ENCODE assay signal across 8 cellular contexts in genomic region chr15:89088605-89089315, GRCh38. TPM values are rescaled to one million over a fixed set of nuclear protein-coding genes. Genes with fewer than 3 reads are reported as not detected.
DNase-seq lines count a peak whose midpoint lies in the region; ATAC-seq and TF ChIP-seq lines count a peak whose summit lies in the region.

No MANE protein-coding gene starts in this region.

- H3K27me3 ChIP-seq in cardiac muscle cell (no peaks in the 10 kb centered on the region), rectal smooth muscle tissue (ENCODE audit: control insufficient read depth, insufficient read depth, low read length) (no peaks in the 10 kb centered on the region)

- H3K9me3 ChIP-seq in cardiac muscle cell (ENCODE audit: low read depth) = no peaks in the 10 kb centered on the region

- peak; percentile 2 for ATAC-seq in HG02885 (IDR thresholded peaks at IDR 0.05; ENCODE audit: poor library complexity, unreplicated experiment)

- H3K4me1 ChIP-seq in cardiac muscle cell (ENCODE audit: low read depth) = peaks cover 63% of the 10 kb centered on the region
- H3K4me1 ChIP-seq in rectal smooth muscle tissue (ENCODE audit: control insufficient read depth, insufficient read depth, low read length) = peaks cover 53% of the 10 kb centered on the region

- DNase-seq in NCI-H524 (lab: John Stamatoyannopoulos, UW) = peak; percentile 18 to 21
- DNase-seq in NCI-H524 treated with DMSO at 0.1 percent for 48 hours (lab: John Stamatoyannopoulos, UW) = no peak
- peak; percentile 31 to 32 for DNase-seq in cardiac muscle cell (ENCODE audit: low read depth in 1 of 2, low spot score in 1 of 2)
- no peak for DNase-seq in NCI-H2227 (lab: John Stamatoyannopoulos, UW; ENCODE audit: unreplicated experiment)
- DNase-seq in GM19238 (ENCODE audit: insufficient read length, low spot score) = no peak

- H3K9ac ChIP-seq in rectal smooth muscle tissue (ENCODE audit: low read length) = peak overlapping the region; percentile 70

- peak overlapping the region; percentile 90 for H3K4me3 ChIP-seq in cardiac muscle cell
- H3K4me3 ChIP-seq in rectal smooth muscle tissue (ENCODE audit: low read length) = peak overlapping the region; percentile 86

- TF ChIP-seq CTCF in VCaP (conservative IDR thresholded peaks at IDR 0.05) (no peak), cardiac muscle cell (IDR thresholded peaks at IDR 0.05; ENCODE audit: low read depth, low read length) (no peak)

- H3K36me3 ChIP-seq in cardiac muscle cell = no peaks in the 10 kb centered on the region
- H3K36me3 ChIP-seq in rectal smooth muscle tissue (ENCODE audit: control insufficient read depth, insufficient read depth, low read length) = no peaks in the 10 kb centered on the region

- H3K27ac ChIP-seq in VCaP = peak overlapping the region; percentile 92
- peak overlapping the region; percentile 61 for H3K27ac ChIP-seq in cardiac muscle cell
- H3K27ac ChIP-seq in rectal smooth muscle tissue (ENCODE audit: low read depth, low read length) = peak overlapping the region; percentile 93

RNA-seq across cellular contexts. Expression of gene ABHD2, which starts 0.5 kb away (rescaled TPM):
- 43.0 and 44.8 TPM in 2 replicates for total RNA-seq in cardiac muscle cell
- 25.5 and 28.4 TPM in 2 replicates for polyA plus RNA-seq in cardiac muscle cell

Comparison
In these comparisons a context has a peak if more than half of its experiments do, and no peak if none do; other contexts are left out.
1. DNase-seq: peak in NCI-H524 (2 of 2) and cardiac muscle cell (2 of 2); none in NCI-H524 treated with DMSO at 0.1 percent for 48 hours (single experiment), NCI-H2227 (single experiment) and GM19238 (single experiment).
2. Peak in every context shown above with its lines, with median percentiles within 50 percentile points of each other: H3K27ac ChIP-seq.